In genomic region chr21:46544003-46544402, GRCh38 we compare ENCODE assay signal across 27 cellular contexts.
DNase-seq lines count a peak whose midpoint lies in the region; ATAC-seq, FAIRE-seq and TF ChIP-seq lines count a peak whose summit lies in the region.
"Had no signal": no experiment of that assay in that cellular context is flagged by ENCODE, and none has a peak within 500 bp of the region (broad histone marks: within the 10 kb centered on the region; RNA-seq: fewer than 3 reads in every experiment).

No MANE protein-coding gene starts in this region.

- CTCF ChIA-PET in activated CD4-positive, alpha-beta T cell treated with anti-CD3 and anti-CD28 coated beads for 36 hours (lab: Charles Lee) = no interaction called here
- CTCF ChIA-PET in MCF 10A (lab: Yijun Ruan, JAX) = no interaction called here
- CTCF ChIA-PET in mammary epithelial cell (lab: Charles Lee; ENCODE audit: low non-redundant PET) = no interaction called here

- H3K79me2 ChIP-seq in mammary epithelial cell (ENCODE audit: insufficient read depth, low read length) = peaks cover 10% of the 10 kb centered on the region

- H3K4me1 Mint-ChIP-seq in activated CD4-positive, alpha-beta T cell treated with anti-CD3 and anti-CD28 coated beads for 36 hours = peaks cover 46% of the 10 kb centered on the region
- no peaks in the 10 kb centered on the region for H3K4me1 Mint-ChIP-seq in MCF 10A (ENCODE audit: insufficient read depth, unreplicated experiment)
- peaks cover 55% of the 10 kb centered on the region for H3K4me1 Mint-ChIP-seq in stimulated activated effector memory CD8-positive, alpha-beta T cell treated with anti-CD3 and anti-CD28 coated beads, Interleukin-12 subunit alpha, Interleukin-12 subunit beta, amount 100 ng/mL, for 72 hours

- H3K36me3 ChIP-seq in mammary epithelial cell (ENCODE audit: insufficient read depth, low read length) = peaks cover 25% of the 10 kb centered on the region

- peak overlapping the region; percentile 81 for H3K27ac Mint-ChIP-seq in activated CD4-positive, alpha-beta T cell treated with anti-CD3 and anti-CD28 coated beads for 36 hours
- peak overlapping the region; percentile 54 for H3K27ac Mint-ChIP-seq in MCF 10A (ENCODE audit: low read depth, unreplicated experiment)
- H3K27ac Mint-ChIP-seq in activated naive CD4-positive, alpha-beta T cell treated with anti-CD3 and anti-CD28 coated beads, Interleukin-2, amount 50 U/mL, for 72 hours = peak overlapping the region; percentile 24 to 47
- H3K27ac Mint-ChIP-seq in stimulated activated effector memory CD8-positive, alpha-beta T cell treated with anti-CD3 and anti-CD28 coated beads, Interleukin-12 subunit alpha, Interleukin-12 subunit beta, amount 100 ng/mL, for 72 hours = peak overlapping the region; percentile 74
- H3K27ac Mint-ChIP-seq: progenitor cell of endocrine pancreas had no signal

- no TSS peak for BruUV-seq in MCF 10A (replicated peaks; lab: Mats Ljungman, UMichigan)
- no TSS peak for BruUV-seq in mammary epithelial cell (replicated peaks; lab: Mats Ljungman, UMichigan)

- no peaks in the 10 kb centered on the region for H3K9me3 Mint-ChIP-seq in activated CD4-positive, alpha-beta T cell treated with anti-CD3 and anti-CD28 coated beads for 36 hours (ENCODE audit: low read depth)
- H3K9me3 Mint-ChIP-seq in MCF 10A (ENCODE audit: unreplicated experiment) = no peaks in the 10 kb centered on the region
- H3K9me3 Mint-ChIP-seq in activated naive CD4-positive, alpha-beta T cell treated with anti-CD3 and anti-CD28 coated beads, Interleukin-2, amount 50 U/mL, for 72 hours = peaks cover 0 to 3% of the 10 kb centered on the region in 2 donors
- no peaks in the 10 kb centered on the region for H3K9me3 Mint-ChIP-seq in stimulated activated effector memory CD8-positive, alpha-beta T cell treated with anti-CD3 and anti-CD28 coated beads, Interleukin-12 subunit alpha, Interleukin-12 subunit beta, amount 100 ng/mL, for 72 hours

- no peak for FAIRE-seq in GM12892 (lab: Jason Lieb, UNC)

- peak; percentile 55 for DNase-seq in activated CD4-positive, alpha-beta T cell treated with anti-CD3 and anti-CD28 coated beads for 36 hours
- no peak for DNase-seq in activated CD4-positive, alpha-beta T cell treated with anti-CD3 and anti-CD28 coated beads for 4 hours
- DNase-seq in MCF 10A (ENCODE audit: unreplicated experiment) = no peak
- DNase-seq in mammary epithelial cell = no peak
- no peak for DNase-seq in activated naive CD4-positive, alpha-beta T cell treated with anti-CD3 and anti-CD28 coated beads, Interleukin-2, amount 50 U/mL, for 72 hours (ENCODE audit: low spot score in 2 of 2)
- no peak for DNase-seq in stimulated activated effector memory CD8-positive, alpha-beta T cell treated with anti-CD3 and anti-CD28 coated beads, Interleukin-12 subunit alpha, Interleukin-12 subunit beta, amount 100 ng/mL, for 72 hours (ENCODE audit: low spot score in 2 of 2)
- no peak for DNase-seq in GM12892 (ENCODE audit: insufficient read length)
- no peak for DNase-seq in UCSD-AML1 (lab: John Stamatoyannopoulos, UW; ENCODE audit: unreplicated experiment)
- DNase-seq: 8988T; activated CD8-positive, alpha-beta memory T cell treated with anti-CD3 and anti-CD28 coated beads, Interleukin-2, amount 50 U/mL, for 4 hours; DMS153; effector memory CD8-positive, alpha-beta T cell; foreskin fibroblast; heart left ventricle; KBM-7; MG63; NCI-H1105 treated with DMSO at 0.1 percent for 48 hours; NCI-H2081; NCI-H226; right lobe of liver; testis had no signal

- H3K4me1 ChIP-seq in mammary epithelial cell (ENCODE audit: insufficient read depth, low read length) = peaks cover 26% of the 10 kb centered on the region
- H3K4me1 ChIP-seq: ascending aorta, right lobe of liver, SJSA1, testis had no signal

- H3K4me2 ChIP-seq in mammary epithelial cell (ENCODE audit: insufficient read depth, low read depth, low read length) = no peak overlapping the region

- no peaks in the 10 kb centered on the region for H3K9me3 ChIP-seq in mammary epithelial cell (replicated peaks; ENCODE audit: insufficient read depth, low read length)
- H3K9me3 ChIP-seq: ascending aorta, heart left ventricle, MG63, neutrophil, right lobe of liver, SJSA1, testis had no signal

- no peaks in the 10 kb centered on the region for H4K20me1 ChIP-seq in mammary epithelial cell (ENCODE audit: insufficient read depth, low read length)

- no peak overlapping the region for H3K4me3 ChIP-seq in mammary epithelial cell (replicated peaks in 1 of 3; ENCODE audit: insufficient read depth in 1 of 3, low read depth in 2 of 3, low read length in 3 of 3)
- H3K4me3 ChIP-seq: ascending aorta, coronary artery, heart left ventricle, lung, MG63, right lobe of liver, SJSA1, testis had no signal

- H3K27ac ChIP-seq in mammary epithelial cell (ENCODE audit: insufficient read depth, low read depth, low read length) = no peak overlapping the region
- H3K27ac ChIP-seq: ascending aorta, coronary artery, heart left ventricle, neutrophil, right lobe of liver, SJSA1, testis had no signal

- no peaks in the 10 kb centered on the region for H3K27me3 ChIP-seq in mammary epithelial cell (ENCODE audit: insufficient read depth, low read length)
- H3K27me3 ChIP-seq: ascending aorta, heart left ventricle, MG63, neutrophil, right lobe of liver, SJSA1, testis had no signal

- in situ Hi-C loops in mammary epithelial cell (cut with MboI; ENCODE audit: low sequenced_read_pairs in 2 of 2) = no loop called here

- no peak overlapping the region for H3K4me3 Mint-ChIP-seq in activated CD4-positive, alpha-beta T cell treated with anti-CD3 and anti-CD28 coated beads for 36 hours
- no peak overlapping the region for H3K4me3 Mint-ChIP-seq in MCF 10A (ENCODE audit: unreplicated experiment)
- H3K4me3 Mint-ChIP-seq in stimulated activated effector memory CD8-positive, alpha-beta T cell treated with anti-CD3 and anti-CD28 coated beads, Interleukin-12 subunit alpha, Interleukin-12 subunit beta, amount 100 ng/mL, for 72 hours = no peak overlapping the region

- peaks cover 41% of the 10 kb centered on the region for H3K36me3 Mint-ChIP-seq in activated CD4-positive, alpha-beta T cell treated with anti-CD3 and anti-CD28 coated beads for 36 hours (ENCODE audit: low read depth)
- H3K36me3 Mint-ChIP-seq in MCF 10A (ENCODE audit: insufficient read depth, unreplicated experiment) = peaks cover 63% of the 10 kb centered on the region
- H3K36me3 Mint-ChIP-seq in activated naive CD4-positive, alpha-beta T cell treated with anti-CD3 and anti-CD28 coated beads, Interleukin-2, amount 50 U/mL, for 72 hours = peaks cover 25 to 44% of the 10 kb centered on the region in 2 donors
- H3K36me3 Mint-ChIP-seq in stimulated activated effector memory CD8-positive, alpha-beta T cell treated with anti-CD3 and anti-CD28 coated beads, Interleukin-12 subunit alpha, Interleukin-12 subunit beta, amount 100 ng/mL, for 72 hours = peaks cover 78% of the 10 kb centered on the region

- dilution Hi-C loops in mammary epithelial cell (cut with HindIII; ENCODE audit: low sequenced_read_pairs) = no loop called here

- no peak overlapping the region for H2AFZ ChIP-seq in mammary epithelial cell (ENCODE audit: low read depth, low read length)

- TF ChIP-seq POLR2A in GM12892 (IDR thresholded peaks at IDR 0.05; ENCODE audit: low read depth, low read length) = no peak

- ATAC-seq in activated CD4-positive, alpha-beta T cell treated with anti-CD3 and anti-CD28 coated beads for 36 hours = peak; percentile 84
- ATAC-seq in activated naive CD4-positive, alpha-beta T cell treated with anti-CD3 and anti-CD28 coated beads, Interleukin-2, amount 50 U/mL, for 72 hours = peak; percentile 39 to 66
- no peak for ATAC-seq in stimulated activated effector memory CD8-positive, alpha-beta T cell treated with anti-CD3 and anti-CD28 coated beads, Interleukin-12 subunit alpha, Interleukin-12 subunit beta, amount 100 ng/mL, for 72 hours
- ATAC-seq: effector memory CD8-positive, alpha-beta T cell; heart left ventricle; right lobe of liver had no signal

- intact Hi-C loops in activated CD4-positive, alpha-beta T cell treated with anti-CD3 and anti-CD28 coated beads for 36 hours (cut with DNase I, micrococcal nuclease) = no loop called here
- intact Hi-C loops in MCF 10A (cut with micrococcal nuclease) = no loop called here
- intact Hi-C loops in mammary epithelial cell (cut with micrococcal nuclease) = no loop called here

- H3K9ac ChIP-seq in mammary epithelial cell (ENCODE audit: insufficient read depth, low read length) = no peak overlapping the region

- POLR2A ChIA-PET in activated CD4-positive, alpha-beta T cell treated with anti-CD3 and anti-CD28 coated beads for 36 hours (lab: Charles Lee) = no interaction called here
- POLR2A ChIA-PET in MCF 10A (lab: Yijun Ruan, JAX) = no interaction called here

- WGBS in mammary epithelial cell (ENCODE audit: low coverage, missing lambda C conversion rate) = 97% methylated on average over 7 of the region's 8 CpGs

- TF ChIP-seq CTCF in MCF 10A (IDR thresholded peaks at IDR 0.05; ENCODE audit: unreplicated experiment) = no peak
- no peak for TF ChIP-seq CTCF in mammary epithelial cell (conservative IDR thresholded peaks at IDR 0.05 in 1 of 2, IDR thresholded peaks at IDR 0.05 in 1 of 2; ENCODE audit: extremely low read depth in 1 of 2, insufficient read depth in 1 of 2, low read depth in 1 of 2, low read length in 2 of 2)

- no peaks in the 10 kb centered on the region for H3K27me3 Mint-ChIP-seq in activated CD4-positive, alpha-beta T cell treated with anti-CD3 and anti-CD28 coated beads for 36 hours
- H3K27me3 Mint-ChIP-seq in MCF 10A (ENCODE audit: insufficient read depth, unreplicated experiment) = no peaks in the 10 kb centered on the region
- H3K27me3 Mint-ChIP-seq: effector memory CD8-positive, alpha-beta T cell; progenitor cell of endocrine pancreas had no signal
